1 cellular context compared by ENCODE assay signal in the genomic region with DNA sequence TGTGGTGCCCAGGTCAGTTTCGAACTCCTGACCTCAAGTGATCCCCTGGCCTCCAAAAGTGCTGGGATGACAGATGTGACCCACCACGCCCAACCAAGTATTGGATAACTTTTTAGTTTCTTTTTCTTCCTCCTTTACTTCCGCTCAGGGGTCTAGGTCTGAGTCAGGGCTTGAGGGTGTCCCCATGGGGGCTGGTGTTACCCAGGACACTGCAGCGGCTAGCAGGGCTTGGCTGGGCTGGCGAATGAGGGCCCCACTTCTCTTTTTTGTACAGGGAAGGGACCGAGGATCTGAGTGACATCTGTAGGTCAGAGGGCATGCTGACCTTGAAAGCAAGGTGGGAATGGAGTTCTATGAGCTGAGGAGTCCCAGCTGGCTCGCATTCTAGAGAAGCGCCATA.
TF ChIP-seq lines count a peak whose summit lies in the region.

No MANE protein-coding gene starts in this region.

TF ChIP-seq in IMR-90, 13 proteins besides CTCF, POLR2A, EP300 and RAD21:
- TF ChIP-seq CEBPB (IDR thresholded peaks at IDR 0.05; ENCODE audit: low read depth, low read length) (no peak), CHD1 (IDR thresholded peaks at IDR 0.05; ENCODE audit: low read depth, low read length) (no peak), BHLHE40 (IDR thresholded peaks at IDR 0.05; ENCODE audit: low read depth, low read length) (no peak), MAZ (IDR thresholded peaks at IDR 0.05; ENCODE audit: borderline replicate concordance, low read depth, low read length) (no peak), NFE2L2 (IDR thresholded peaks at IDR 0.05; ENCODE audit: low read depth, low read length) (no peak), MXI1 (IDR thresholded peaks at IDR 0.05; ENCODE audit: borderline replicate concordance, low read depth, low read length) (no peak), SMC3 (IDR thresholded peaks at IDR 0.05; ENCODE audit: low read depth, low read length) (no peak), MAFK (IDR thresholded peaks at IDR 0.05; ENCODE audit: low read depth, low read length) (no peak), RCOR1 (IDR thresholded peaks at IDR 0.05; ENCODE audit: insufficient replicate concordance, low read length) (no peak), RFX5 (IDR thresholded peaks at IDR 0.05; ENCODE audit: low read depth, low read length) (no peak), FOS (IDR thresholded peaks at IDR 0.05; ENCODE audit: low read depth, low read length) (no peak)
- TF ChIP-seq, protein P1, sequence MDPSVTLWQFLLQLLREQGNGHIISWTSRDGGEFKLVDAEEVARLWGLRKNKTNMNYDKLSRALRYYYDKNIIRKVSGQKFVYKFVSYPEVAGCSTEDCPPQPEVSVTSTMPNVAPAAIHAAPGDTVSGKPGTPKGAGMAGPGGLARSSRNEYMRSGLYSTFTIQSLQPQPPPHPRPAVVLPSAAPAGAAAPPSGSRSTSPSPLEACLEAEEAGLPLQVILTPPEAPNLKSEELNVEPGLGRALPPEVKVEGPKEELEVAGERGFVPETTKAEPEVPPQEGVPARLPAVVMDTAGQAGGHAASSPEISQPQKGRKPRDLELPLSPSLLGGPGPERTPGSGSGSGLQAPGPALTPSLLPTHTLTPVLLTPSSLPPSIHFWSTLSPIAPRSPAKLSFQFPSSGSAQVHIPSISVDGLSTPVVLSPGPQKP (IDR thresholded peaks at IDR 0.05; ENCODE audit: borderline replicate concordance, low read depth, low read length) = no peak
- TF ChIP-seq, protein P2, sequence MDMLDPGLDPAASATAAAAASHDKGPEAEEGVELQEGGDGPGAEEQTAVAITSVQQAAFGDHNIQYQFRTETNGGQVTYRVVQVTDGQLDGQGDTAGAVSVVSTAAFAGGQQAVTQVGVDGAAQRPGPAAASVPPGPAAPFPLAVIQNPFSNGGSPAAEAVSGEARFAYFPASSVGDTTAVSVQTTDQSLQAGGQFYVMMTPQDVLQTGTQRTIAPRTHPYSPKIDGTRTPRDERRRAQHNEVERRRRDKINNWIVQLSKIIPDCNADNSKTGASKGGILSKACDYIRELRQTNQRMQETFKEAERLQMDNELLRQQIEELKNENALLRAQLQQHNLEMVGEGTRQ (IDR thresholded peaks at IDR 0.05; ENCODE audit: low read depth, low read length) = no peak
